ENCODE assay signal across 16 cellular contexts in the genomic region with DNA sequence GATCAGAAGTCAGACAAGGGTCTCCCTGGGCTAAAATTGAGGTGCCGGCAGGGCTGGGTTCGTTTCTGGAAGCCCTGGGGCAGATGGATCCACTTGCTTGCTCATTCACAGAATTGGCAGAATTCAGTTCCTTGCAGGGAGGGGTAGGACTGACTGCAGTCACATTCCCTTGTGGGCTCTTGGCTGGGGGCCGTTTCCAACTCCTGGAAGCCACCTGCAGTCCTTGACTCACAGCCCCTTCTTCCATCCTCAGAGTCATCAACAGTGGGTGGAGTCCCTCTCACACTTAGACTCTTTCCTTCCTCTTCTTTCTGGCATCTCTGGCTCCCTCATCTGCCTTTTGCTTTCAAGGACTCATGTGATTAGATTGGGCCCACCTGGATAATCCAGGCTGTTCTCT. TPM values are rescaled to one million over a fixed set of nuclear protein-coding genes. Genes with fewer than 3 reads are reported as not detected.
DNase-seq lines count a peak whose midpoint lies in the region; ATAC-seq lines count a peak whose summit lies in the region.
"Had no signal": no experiment of that assay in that cellular context is flagged by ENCODE, and none has a peak within 500 bp of the region (broad histone marks: within the 10 kb centered on the region; RNA-seq: fewer than 3 reads in every experiment).

No MANE protein-coding gene starts in this region.

- in situ Hi-C loops in ACHN (cut with HindIII; ENCODE audit: low pct_ligation_motif_present, low pct_unique_long_range_greater_than_20kb, low sequenced_read_pairs) = no loop called here

- no peak for ATAC-seq in left ventricle myocardium superior
- no peak for ATAC-seq in GM19351 (IDR thresholded peaks at IDR 0.05; ENCODE audit: unreplicated experiment)
- ATAC-seq: CD8-positive, alpha-beta T cell; HepG2 had no signal

- no peak overlapping the region for H3K4me3 ChIP-seq in MG63
- H3K4me3 ChIP-seq: BLaER1 treated with 17β-estradiol and CSF1 and Interleukin-3, amounts not matched to agents 10 nM and 100 nM; GM23248 had no signal

- intact Hi-C loops in cardiac septum (cut with DNase I) (no loop called here), left ventricle myocardium superior (cut with micrococcal nuclease) (no loop called here)

- H3K36me3 ChIP-seq in MG63 = no peaks in the 10 kb centered on the region
- H3K36me3 ChIP-seq: BLaER1 treated with 17β-estradiol and CSF1 and Interleukin-3, amounts not matched to agents 10 nM and 100 nM had no signal

- H3K27me3 ChIP-seq in MG63 = no peaks in the 10 kb centered on the region
- H3K27me3 ChIP-seq: BLaER1 treated with 17β-estradiol and CSF1 and Interleukin-3, amounts not matched to agents 10 nM and 100 nM had no signal

- H3K9me3 ChIP-seq in MG63 = no peaks in the 10 kb centered on the region

- peak; percentile 59 for DNase-seq in cardiac septum (ENCODE audit: low spot score)
- no peak for DNase-seq in left ventricle myocardium superior
- DNase-seq in MG63 = peak; percentile 47
- DNase-seq in islet precursor cell = peak; percentile 31
- DNase-seq in NCI-H82 treated with DMSO at 0.1 percent for 48 hours (lab: John Stamatoyannopoulos, UW; ENCODE audit: unreplicated experiment) = no peak
- DNase-seq in ACHN = no peak
- DNase-seq in NCI-H2171 treated with DMSO at 0.1 percent for 48 hours (lab: John Stamatoyannopoulos, UW) = no peak
- DNase-seq: Calu3; CD8-positive, alpha-beta T cell; DND-41; GM23248; HCEC 1CT; HFFc6 had no signal

RNA-seq across cellular contexts. Expression of a gene that starts 54.6 kb away (rescaled TPM):
- total RNA-seq in cardiac septum (10.3 TPM), left ventricle myocardium superior (8.7 TPM)
- total RNA-seq in MG63 (2014; rRNA removed; shearing (Covaris generic); ENCODE audit: low replicate concordance) = 10.2 and 11.3 TPM in 2 replicates

Comparison
In these comparisons a context has a peak if more than half of its experiments do, and no peak if none do; other contexts are left out.
1. DNase-seq: peak in cardiac septum (single experiment), MG63 (single experiment) and islet precursor cell (single experiment); none in left ventricle myocardium superior (single experiment), NCI-H82 treated with DMSO at 0.1 percent for 48 hours (single experiment), ACHN (single experiment) and NCI-H2171 treated with DMSO at 0.1 percent for 48 hours (single experiment).